In the genomic region with DNA sequence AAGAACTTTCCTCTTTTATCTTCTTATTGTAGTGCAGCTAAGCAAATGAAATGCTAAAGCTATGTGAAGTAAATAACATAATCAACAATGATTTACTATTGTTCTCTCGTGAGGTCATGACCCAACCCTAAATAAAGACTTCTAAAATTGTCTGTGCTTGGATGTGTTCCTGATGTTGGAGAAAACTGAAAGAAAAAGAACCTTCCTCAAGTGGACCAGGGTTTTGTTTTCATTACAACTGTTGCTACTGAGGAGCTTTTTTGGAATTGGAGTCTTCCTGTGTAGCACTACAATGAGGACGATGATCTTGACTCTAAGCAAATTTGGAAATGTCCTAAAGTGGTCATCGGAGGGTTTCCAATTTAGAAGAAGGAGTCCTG, we compare ENCODE assay signal across 13 cellular contexts. TPM values are rescaled to one million over a fixed set of nuclear protein-coding genes. Genes with fewer than 3 reads are reported as not detected.
DNase-seq lines count a peak whose midpoint lies in the region; ATAC-seq and TF ChIP-seq lines count a peak whose summit lies in the region.
"Had no signal": no experiment of that assay in that cellular context is flagged by ENCODE, and none has a peak within 500 bp of the region (broad histone marks: within the 10 kb centered on the region; RNA-seq: fewer than 3 reads in every experiment).

No MANE protein-coding gene starts in this region.

- no peak overlapping the region for H3K4me2 ChIP-seq in hepatocyte

- H3K4me3 Mint-ChIP-seq in activated T-helper 17 cell treated with anti-CD3 and anti-CD28 coated beads, Interleukin-2, amount 50 U/mL, for 72 hours: peak overlapping the region; percentile 92

- peaks cover 0 to 75% (median 6%) of the 10 kb centered on the region in 12 donors for H3K4me1 ChIP-seq in heart left ventricle
- H3K4me1 ChIP-seq in hepatocyte (ENCODE audit: insufficient read depth): peaks cover 12% of the 10 kb centered on the region
- H3K4me1 ChIP-seq in uterus: no peaks in the 10 kb centered on the region
- H3K4me1 ChIP-seq: HAP-1 had no signal

- H3K27me3 ChIP-seq in heart left ventricle (no peaks in the 10 kb centered on the region), hepatocyte (no peaks in the 10 kb centered on the region), uterus (no peaks in the 10 kb centered on the region)

- intact Hi-C loops in heart left ventricle (cut with DNase I): no loop called here
- intact Hi-C loops in Right ventricle myocardium inferior (cut with DNase I): no loop called here
- intact Hi-C loops in uterus (cut with DNase I; ENCODE audit: low total_unique reads): no loop called here

- H3K36me3 Mint-ChIP-seq in activated T-helper 17 cell treated with anti-CD3 and anti-CD28 coated beads, Interleukin-2, amount 50 U/mL, for 72 hours (ENCODE audit: low read depth): peaks cover 98% of the 10 kb centered on the region

- DNase-seq in heart left ventricle (no peak), Right ventricle myocardium inferior (ENCODE audit: missing footprints) (no peak), hepatocyte (ENCODE audit: low spot score) (no peak), uterus (no peak), G401 (ENCODE audit: low spot score) (no peak), kidney glomerular epithelial cell (lab: John Stamatoyannopoulos, UW) (no peak)
- DNase-seq: activated CD8-positive, alpha-beta memory T cell treated with anti-CD3 and anti-CD28 coated beads, Interleukin-2, amount 50 U/mL, for 48 hours; amygdala; NCI-H1105; nucleus accumbens had no signal

- H3K36me3 ChIP-seq in heart left ventricle: no peaks in the 10 kb centered on the region
- H3K36me3 ChIP-seq in hepatocyte (replicated peaks; ENCODE audit: insufficient read depth, low read depth): no peaks in the 10 kb centered on the region
- no peaks in the 10 kb centered on the region for H3K36me3 ChIP-seq in uterus
- H3K36me3 ChIP-seq: HAP-1 had no signal

- H3K79me2 ChIP-seq in hepatocyte: no peaks in the 10 kb centered on the region

- H3K4me3 ChIP-seq in heart left ventricle (no peak overlapping the region), hepatocyte (no peak overlapping the region), uterus (no peak overlapping the region)
- H3K4me3 ChIP-seq: HAP-1 had no signal

- WGBS in heart left ventricle, 4 donors: 39 to 68% (median 49%) methylated on average over 3 of the region's 3 CpGs
- WGBS in hepatocyte (ENCODE audit: low lambda C conversion rate, missing lambda C conversion rate): 84% methylated on average over 3 of the region's 3 CpGs

- no peak for TF ChIP-seq CTCF in heart left ventricle (IDR thresholded peaks at IDR 0.05)
- TF ChIP-seq CTCF in hepatocyte (IDR thresholded peaks at IDR 0.05; ENCODE audit: poor library complexity): no peak
- TF ChIP-seq CTCF in uterus (IDR thresholded peaks at IDR 0.05): no peak

- peak overlapping the region in 8 of 12 donors; percentile 0 to 73 (median 35) for H3K27ac ChIP-seq in heart left ventricle
- H3K27ac ChIP-seq in hepatocyte: peak overlapping the region; percentile 5
- H3K27ac ChIP-seq in uterus: peak overlapping the region; percentile 36 to 52

- no peaks in the 10 kb centered on the region for H3K9me3 ChIP-seq in heart left ventricle
- no peaks in the 10 kb centered on the region for H3K9me3 ChIP-seq in hepatocyte (ENCODE audit: low read depth)
- no peaks in the 10 kb centered on the region for H3K9me3 ChIP-seq in uterus
- H3K9me3 ChIP-seq: HAP-1 had no signal

- ATAC-seq in heart left ventricle: peak in 1 of 4 donors; percentile 30
- no peak for ATAC-seq in Right ventricle myocardium inferior
- no peak for ATAC-seq in activated T-helper 17 cell treated with anti-CD3 and anti-CD28 coated beads, Interleukin-2, amount 50 U/mL, for 72 hours (replicated peaks)
- ATAC-seq in HG02571 (IDR thresholded peaks at IDR 0.05; ENCODE audit: unreplicated experiment): no peak

- no peak overlapping the region for H2AFZ ChIP-seq in hepatocyte

- no peaks in the 10 kb centered on the region for H3K27me3 Mint-ChIP-seq in activated T-helper 17 cell treated with anti-CD3 and anti-CD28 coated beads, Interleukin-2, amount 50 U/mL, for 72 hours

- H3K27ac Mint-ChIP-seq in activated T-helper 17 cell treated with anti-CD3 and anti-CD28 coated beads, Interleukin-2, amount 50 U/mL, for 72 hours: peak overlapping the region; percentile 97

- H4K20me1 ChIP-seq in hepatocyte (ENCODE audit: insufficient read depth, poor library complexity, severe bottlenecking): no peaks in the 10 kb centered on the region

- no peak for TF ChIP-seq POLR2A in heart left ventricle (IDR thresholded peaks at IDR 0.05)
- no peak for TF ChIP-seq POLR2A in uterus (IDR thresholded peaks at IDR 0.05)

- in situ Hi-C loops in G401 (cut with HindIII; ENCODE audit: low sequenced_read_pairs): no loop called here

- H3K9me2 ChIP-seq in hepatocyte (replicated peaks; ENCODE audit: insufficient read depth): no peaks in the 10 kb centered on the region

- H3K9me3 Mint-ChIP-seq in activated T-helper 17 cell treated with anti-CD3 and anti-CD28 coated beads, Interleukin-2, amount 50 U/mL, for 72 hours: no peaks in the 10 kb centered on the region

- H3K4me1 Mint-ChIP-seq in activated T-helper 17 cell treated with anti-CD3 and anti-CD28 coated beads, Interleukin-2, amount 50 U/mL, for 72 hours: peaks cover 64% of the 10 kb centered on the region

RNA-seq across cellular contexts. Expression of a gene that starts 59.7 kb away (rescaled TPM):
- total RNA-seq in heart left ventricle (1 to 10 TPM; 1.5 to 8.1 (median 4.1) TPM), Right ventricle myocardium inferior (3.2 TPM), hepatocyte (6.8 and 9.1 TPM in 2 replicates), uterus (10 to 100 TPM in 2 of 4 donors, 1 to 10 TPM in 2; 1.3 to 14.9 (median 7.6) TPM)
- polyA plus RNA-seq in heart left ventricle (1 to 10 TPM; 4.1 to 5.6 TPM), hepatocyte (7.7 and 8.9 TPM in 2 replicates)
- 10 to 100 TPM; 12.1 to 20.0 TPM for total RNA-seq in activated T-helper 17 cell treated with anti-CD3 and anti-CD28 coated beads, Interleukin-2, amount 50 U/mL, for 72 hours
- total RNA-seq in G401 (2014; rRNA removed; shearing (Covaris generic)): 10.9 and 24.7 TPM in 2 replicates
